Comparison of ENCODE assay signal across 21 cellular contexts in genomic region chrY:7516268-7516667, GRCh38.
A peak's percentile ranks its signal among the peaks of the same experiment; 100 is the strongest.
DNase-seq lines count a peak whose midpoint lies in the region; ATAC-seq, FAIRE-seq and TF ChIP-seq lines count a peak whose summit lies in the region.
"Had no signal": no experiment of that assay in that cellular context is flagged by ENCODE, and none has a peak within 500 bp of the region (broad histone marks: within the 10 kb centered on the region; RNA-seq: fewer than 3 reads in every experiment).

No MANE protein-coding gene starts in this region.

- no peak for TF ChIP-seq POLR2A in GM12891 (IDR thresholded peaks at IDR 0.05; ENCODE audit: low read depth, low read length)
- no peak for TF ChIP-seq POLR2A in erythroblast (IDR thresholded peaks at IDR 0.05; ENCODE audit: low read length)

- H3K4me2 ChIP-seq in PC-9: no peak overlapping the region
- H3K4me2 ChIP-seq: BLaER1 treated with 17β-estradiol and CSF1 and Interleukin-3, amounts not matched to agents 10 nM and 100 nM had no signal

- POLR2A ChIA-PET in PC-9 (lab: Charles Lee; ENCODE audit: unreplicated experiment): no interaction called here

- H3K4me3 ChIP-seq in fibroblast of pulmonary artery (replicated peaks; ENCODE audit: low read depth, low read length): no peak overlapping the region
- no peak overlapping the region for H3K4me3 ChIP-seq in PC-9
- H3K4me3 ChIP-seq: BLaER1 treated with 17β-estradiol and CSF1 and Interleukin-3, amounts not matched to agents 10 nM and 100 nM had no signal

- no peak overlapping the region for H3K27ac ChIP-seq in PC-9
- H3K27ac ChIP-seq: BLaER1 treated with 17β-estradiol and CSF1 and Interleukin-3, amounts not matched to agents 10 nM and 100 nM; C4-2B had no signal

- ATAC-seq in GM18498 (IDR thresholded peaks at IDR 0.05; ENCODE audit: unreplicated experiment) (no peak), GM18517 (IDR thresholded peaks at IDR 0.05; ENCODE audit: unreplicated experiment) (no peak)
- ATAC-seq: CD8-positive, alpha-beta T cell had no signal

- H3K36me3 ChIP-seq in PC-9 (ENCODE audit: low read depth): no peaks in the 10 kb centered on the region
- H3K36me3 ChIP-seq: BLaER1 treated with 17β-estradiol and CSF1 and Interleukin-3, amounts not matched to agents 10 nM and 100 nM had no signal

- H3K4me1 ChIP-seq in PC-9 (replicated peaks; ENCODE audit: insufficient read depth): no peaks in the 10 kb centered on the region
- H3K4me1 ChIP-seq: BLaER1 treated with 17β-estradiol and CSF1 and Interleukin-3, amounts not matched to agents 10 nM and 100 nM; Caco-2 had no signal

- TF ChIP-seq CTCF in fibroblast of pulmonary artery (IDR thresholded peaks at IDR 0.05; ENCODE audit: low read length, missing control alignments) (no peak), PC-9 (conservative IDR thresholded peaks at IDR 0.05) (no peak)

- peak; percentile 54 for FAIRE-seq in GM12891 (lab: Jason Lieb, UNC)
- FAIRE-seq: A204.1, D721Med, G401.6, GM12892 had no signal

- H3K9me3 ChIP-seq in PC-9 (ENCODE audit: insufficient read depth, low read depth): no peaks in the 10 kb centered on the region
- H3K9me3 ChIP-seq: BLaER1 treated with 17β-estradiol and CSF1 and Interleukin-3, amounts not matched to agents 10 nM and 100 nM; Caco-2 had no signal

- H3K9me2 ChIP-seq in PC-9 (ENCODE audit: insufficient read depth): no peaks in the 10 kb centered on the region

- H3K27me3 ChIP-seq in PC-9 (ENCODE audit: insufficient read depth, low read depth): no peaks in the 10 kb centered on the region
- H3K27me3 ChIP-seq: BLaER1 treated with 17β-estradiol and CSF1 and Interleukin-3, amounts not matched to agents 10 nM and 100 nM had no signal

- BruUV-seq in PC-9 (replicated peaks; lab: Mats Ljungman, UMichigan): no TSS peak

- no peak for DNase-seq in GM12891 (ENCODE audit: insufficient read length, low spot score)
- peak; percentile 13 for DNase-seq in NCI-H69 (lab: John Stamatoyannopoulos, UW)
- DNase-seq in fibroblast of pulmonary artery (ENCODE audit: low read depth): peak; percentile 3
- no peak for DNase-seq in PC-9
- DNase-seq in erythroblast (lab: John Stamatoyannopoulos, UW): no peak
- DNase-seq: 8988T; AML-193; Caco-2; Calu3; CD4-positive, alpha-beta T cell; CD8-positive, alpha-beta T cell; DMS79 treated with DMSO at 0.1 percent for 48 hours; GF-D8 had no signal

- no peaks in the 10 kb centered on the region for H3F3A ChIP-seq in PC-9 (ENCODE audit: insufficient read depth, low read depth)

- H2AFZ ChIP-seq in PC-9: no peak overlapping the region

- intact Hi-C loops in PC-9 (cut with micrococcal nuclease; ENCODE audit: unreplicated experiment): no loop called here

- H3K79me2 ChIP-seq in PC-9 (ENCODE audit: low read depth): no peaks in the 10 kb centered on the region

- H4K20me1 ChIP-seq in PC-9 (ENCODE audit: insufficient read depth): no peaks in the 10 kb centered on the region
- H4K20me1 ChIP-seq: BLaER1 treated with 17β-estradiol and CSF1 and Interleukin-3, amounts not matched to agents 10 nM and 100 nM had no signal

- CTCF ChIA-PET in PC-9 (lab: Charles Lee): no interaction called here

TF ChIP-seq in GM12891, 5 proteins besides CTCF, POLR2A, EP300 and RAD21:
- no peak for TF ChIP-seq TAF1 (IDR thresholded peaks at IDR 0.05; ENCODE audit: low read depth, low read length)
- no peak for TF ChIP-seq POLR2AphosphoS5 (IDR thresholded peaks at IDR 0.05; ENCODE audit: low read depth, low read length)
- no peak for TF ChIP-seq SPI1 (IDR thresholded peaks at IDR 0.05; ENCODE audit: low read depth, low read length)
- TF ChIP-seq POU2F2 (IDR thresholded peaks at IDR 0.05; ENCODE audit: low read depth, low read length): no peak
- TF ChIP-seq PAX5 (IDR thresholded peaks at IDR 0.05; ENCODE audit: insufficient read depth, low read length, severe bottlenecking): no peak

Comparison
In these comparisons a context has a peak if more than half of its experiments do, and no peak if none do; other contexts are left out.
1. DNase-seq: peak in NCI-H69 (single experiment) and fibroblast of pulmonary artery (single experiment); none in GM12891 (single experiment), PC-9 (0 of 2) and erythroblast (0 of 2).